1 cellular context compared by ENCODE assay signal in genomic region chr10:47181057-47181849, GRCh38.
TF ChIP-seq lines count a peak whose summit lies in the region.

No MANE protein-coding gene starts in this region.

TF ChIP-seq in HepG2, 621 proteins besides CTCF, POLR2A, EP300 and RAD21 (continued from another document):
- TF ChIP-seq, protein P1, sequence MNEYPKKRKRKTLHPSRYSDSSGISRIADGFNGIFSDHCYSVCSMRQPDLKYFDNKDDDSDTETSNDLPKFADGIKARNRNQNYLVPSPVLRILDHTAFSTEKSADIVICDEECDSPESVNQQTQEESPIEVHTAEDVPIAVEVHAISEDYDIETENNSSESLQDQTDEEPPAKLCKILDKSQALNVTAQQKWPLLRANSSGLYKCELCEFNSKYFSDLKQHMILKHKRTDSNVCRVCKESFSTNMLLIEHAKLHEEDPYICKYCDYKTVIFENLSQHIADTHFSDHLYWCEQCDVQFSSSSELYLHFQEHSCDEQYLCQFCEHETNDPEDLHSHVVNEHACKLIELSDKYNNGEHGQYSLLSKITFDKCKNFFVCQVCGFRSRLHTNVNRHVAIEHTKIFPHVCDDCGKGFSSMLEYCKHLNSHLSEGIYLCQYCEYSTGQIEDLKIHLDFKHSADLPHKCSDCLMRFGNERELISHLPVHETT (CRISPR knock-in tag; conservative IDR thresholded peaks at IDR 0.05): no peak
- TF ChIP-seq ZFYVE20 (CRISPR knock-in tag; IDR thresholded peaks at IDR 0.05; ENCODE audit: borderline replicate concordance, low read depth): no peak
- TF ChIP-seq KLF13 (CRISPR knock-in tag; IDR thresholded peaks at IDR 0.05): no peak
- TF ChIP-seq, protein P2, sequence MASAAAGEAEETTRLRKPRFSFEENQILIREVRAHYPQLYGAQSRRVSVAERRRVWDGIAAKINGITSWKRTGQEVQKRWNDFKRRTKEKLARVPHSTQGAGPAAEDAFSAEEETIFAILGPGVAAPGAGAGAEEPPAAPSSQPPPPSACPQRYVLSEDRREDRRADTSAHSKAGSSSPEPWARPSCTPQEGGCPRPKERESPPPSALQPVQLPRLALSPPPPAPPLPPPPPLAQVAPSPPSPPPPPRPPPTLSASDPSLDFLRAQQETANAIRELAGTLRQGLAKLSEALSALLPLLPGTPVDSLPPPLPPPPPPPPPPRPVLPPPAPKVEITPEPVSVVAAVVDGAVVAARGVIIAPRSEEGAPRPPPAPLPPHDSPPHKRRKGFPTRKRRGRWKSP (CRISPR knock-in tag; IDR thresholded peaks at IDR 0.05): no peak
- TF ChIP-seq ZNF496 (CRISPR knock-in tag; IDR thresholded peaks at IDR 0.05; ENCODE audit: insufficient replicate concordance): no peak
- no peak for TF ChIP-seq ZNF569 (CRISPR knock-in tag; IDR thresholded peaks at IDR 0.05; ENCODE audit: borderline replicate concordance)
- no peak for TF ChIP-seq ZNF280B (CRISPR knock-in tag; IDR thresholded peaks at IDR 0.05; ENCODE audit: borderline replicate concordance)
- TF ChIP-seq ZBTB3 (CRISPR knock-in tag; IDR thresholded peaks at IDR 0.05; ENCODE audit: borderline replicate concordance, low read depth): no peak
- TF ChIP-seq HOXD1 (CRISPR knock-in tag; IDR thresholded peaks at IDR 0.05): no peak
- no peak for TF ChIP-seq DR1 (CRISPR knock-in tag; IDR thresholded peaks at IDR 0.05)
TF ChIP-seq in HepG2: peak in this region for 0.
